Comparison of ENCODE assay signal across 1 cellular context in the genomic region with DNA sequence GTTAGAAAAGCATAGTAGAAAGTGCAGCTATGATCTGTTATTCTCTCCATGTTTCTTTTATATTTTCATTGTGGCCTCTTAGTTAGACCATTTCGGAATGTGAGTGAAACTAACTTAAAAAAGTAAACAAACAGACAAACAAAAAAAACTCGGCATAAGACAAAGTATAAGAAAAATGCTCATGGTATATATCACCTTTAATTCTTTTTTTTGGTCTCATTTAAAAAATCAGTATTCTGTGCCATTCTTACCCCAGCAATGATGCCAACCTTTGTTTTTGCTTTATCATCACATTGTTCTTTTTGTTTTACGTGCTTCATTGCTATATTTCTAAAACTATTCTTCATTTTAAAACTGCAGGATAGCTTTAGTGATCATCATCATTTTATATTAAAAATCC.
TF ChIP-seq lines count a peak whose summit lies in the region.

No MANE protein-coding gene starts in this region.

TF ChIP-seq in HepG2, 621 proteins besides CTCF, POLR2A, EP300 and RAD21:
- TF ChIP-seq MAFF (IDR thresholded peaks at IDR 0.05; ENCODE audit: low read depth, low read length), result 0 out of 2 replicates have a peak, but pooled peaks have one; percentile 3
- peak; percentile 23 to 36; a peak in 1 of 4 replicates for TF ChIP-seq MAFK (conservative IDR thresholded peaks at IDR 0.05 in 1 of 2, IDR thresholded peaks at IDR 0.05 in 1 of 2; ENCODE audit: low read length in 2 of 2)
- TF ChIP-seq MED1 (CRISPR knock-in tag; IDR thresholded peaks at IDR 0.05), result no peak
